27 cellular contexts compared by ENCODE assay signal in genomic region chrX:313546-313945, GRCh38. TPM values are rescaled to one million over a fixed set of nuclear protein-coding genes. Genes with fewer than 3 reads are reported as not detected.
DNase-seq lines count a peak whose midpoint lies in the region; ATAC-seq, FAIRE-seq and TF ChIP-seq lines count a peak whose summit lies in the region.
"Had no signal": no experiment of that assay in that cellular context is flagged by ENCODE, and none has a peak within 500 bp of the region (broad histone marks: within the 10 kb centered on the region; RNA-seq: fewer than 3 reads in every experiment).

No MANE protein-coding gene starts in this region.

- BruUV-seq in HepG2 (replicated peaks; lab: Mats Ljungman, UMichigan), result no TSS peak

- intact Hi-C loops in HepG2 (cut with micrococcal nuclease; ENCODE audit: unreplicated experiment), result no loop called here
- intact Hi-C loops in sigmoid colon (cut with DNase I), result no loop called here

- TF ChIP-seq EP300 in HepG2 (IDR thresholded peaks at IDR 0.05; ENCODE audit: low read depth in 2 of 2, low read length in 2 of 2) (no peak), HepG2 (CRISPR knock-in tag; IDR thresholded peaks at IDR 0.05; ENCODE audit: borderline replicate concordance) (no peak), sigmoid colon (IDR thresholded peaks at IDR 0.05) (no peak)

- no peak for FAIRE-seq in HepG2 (lab: Jason Lieb, UNC)
- FAIRE-seq: GM19239, HTR-8/SVneo had no signal

- no peak overlapping the region for H3K4me3 Mint-ChIP-seq in activated T-cell treated with anti-CD3 and anti-CD28 coated beads, Interleukin-2, amount 50 U/mL, for 72 hours
- no peak overlapping the region for H3K4me3 Mint-ChIP-seq in activated T-cell treated with anti-CD3 and anti-CD28 coated beads, Interleukin-2, amount 50 U/mL, for 4 hours
- no peak overlapping the region for H3K4me3 Mint-ChIP-seq in chondrocyte (ENCODE audit: unreplicated experiment)
- H3K4me3 Mint-ChIP-seq: B cell; CD4-positive, CD25-positive, alpha-beta regulatory T cell; GM23338 had no signal

- CTCF ChIA-PET in HepG2 (lab: Yijun Ruan, JAX; ENCODE audit: low intra/inter-chr PET ratio, low total read pairs), result no interaction called here

- H3K27ac ChIP-seq in HepG2 (ENCODE audit: extremely low read length, insufficient read depth, low read length) (no peak overlapping the region), sigmoid colon (no peak overlapping the region)

- H3K27ac Mint-ChIP-seq in activated T-cell treated with anti-CD3 and anti-CD28 coated beads, Interleukin-2, amount 50 U/mL, for 72 hours, result peak overlapping the region; percentile 25
- H3K27ac Mint-ChIP-seq in chondrocyte (ENCODE audit: unreplicated experiment), result no peak overlapping the region
- H3K27ac Mint-ChIP-seq: B cell, GM23338 had no signal

- no peaks in the 10 kb centered on the region for H3K4me1 Mint-ChIP-seq in activated T-cell treated with anti-CD3 and anti-CD28 coated beads, Interleukin-2, amount 50 U/mL, for 72 hours (ENCODE audit: low read depth)
- H3K4me1 Mint-ChIP-seq in activated T-cell treated with anti-CD3 and anti-CD28 coated beads, Interleukin-2, amount 50 U/mL, for 4 hours (ENCODE audit: low read depth), result peaks cover 12% of the 10 kb centered on the region
- H3K4me1 Mint-ChIP-seq in chondrocyte (ENCODE audit: low read depth), result peaks cover 6% of the 10 kb centered on the region
- H3K4me1 Mint-ChIP-seq: GM23338 had no signal

- H3K4me3 ChIP-seq in HepG2 (replicated peaks in 1 of 3; ENCODE audit: insufficient read depth in 1 of 3, low read depth in 2 of 3, low read length in 3 of 3), result no peak overlapping the region
- no peak overlapping the region for H3K4me3 ChIP-seq in sigmoid colon
- H3K4me3 ChIP-seq: GM23338, MG63 had no signal

- H4K20me1 ChIP-seq in HepG2 (ENCODE audit: insufficient read depth, low read length), result peaks cover 6% of the 10 kb centered on the region; the same call in 1 of the 2 replicates

- TF ChIP-seq CTCF in chondrocyte (IDR thresholded peaks at IDR 0.05), result no peak
- no peak for TF ChIP-seq CTCF in HepG2 (CRISPR knock-in tag; IDR thresholded peaks at IDR 0.05)
- TF ChIP-seq CTCF in sigmoid colon (IDR thresholded peaks at IDR 0.05), result no peak

- no peak overlapping the region for H3K4me2 ChIP-seq in HepG2 (ENCODE audit: low read depth, low read length)
- H3K4me2 ChIP-seq: GM23338 had no signal

- H3K9me3 Mint-ChIP-seq in activated T-cell treated with anti-CD3 and anti-CD28 coated beads, Interleukin-2, amount 50 U/mL, for 72 hours, result no peaks in the 10 kb centered on the region
- no peaks in the 10 kb centered on the region for H3K9me3 Mint-ChIP-seq in activated T-cell treated with anti-CD3 and anti-CD28 coated beads, Interleukin-2, amount 50 U/mL, for 4 hours
- no peaks in the 10 kb centered on the region for H3K9me3 Mint-ChIP-seq in chondrocyte (ENCODE audit: low read depth)
- H3K9me3 Mint-ChIP-seq: IgD-negative memory B cell had no signal

- no peak for TF ChIP-seq POLR2A in HepG2 (IDR thresholded peaks at IDR 0.05; ENCODE audit: insufficient read depth in 1 of 2, low read depth in 2 of 2, low read length in 2 of 2)
- TF ChIP-seq POLR2A in sigmoid colon (IDR thresholded peaks at IDR 0.05), result no peak

- no peak overlapping the region for H2AFZ ChIP-seq in HepG2 (ENCODE audit: low read length)
- H2AFZ ChIP-seq: GM23338 had no signal

- DNase-seq in activated T-cell treated with anti-CD3 and anti-CD28 coated beads, Interleukin-2, amount 50 U/mL, for 72 hours, result no peak
- no peak for DNase-seq in activated T-cell treated with anti-CD3 and anti-CD28 coated beads, Interleukin-2, amount 50 U/mL, for 4 hours
- DNase-seq in chondrocyte (ENCODE audit: low spot score) (peak; percentile 52), HepG2 (ENCODE audit: low spot score) (no peak), sigmoid colon (peak; percentile 48), T-helper 9 cell (no peak), COLO668 (lab: John Stamatoyannopoulos, UW; ENCODE audit: unreplicated experiment) (no peak)
- no peak for DNase-seq in stimulated activated CD4-positive, alpha-beta T cell treated with anti-CD3 and anti-CD28 coated beads, Interleukin-2, amount 100 ng/mL, for 24 hours
- DNase-seq: 8988T; Calu3; CD4-positive, CD25-positive, alpha-beta regulatory T cell; GF-D8; HCEC 1CT; Karpas-422; MG63; NCI-H1092; NCI-H1436 treated with DMSO at 0.1 percent for 48 hours; NCI-H2029; NCI-H345; NCI-H524 treated with DMSO at 0.1 percent for 48 hours; PC-3; RPMI8226 had no signal

- in situ Hi-C loops in HepG2 (cut with HindIII; ENCODE audit: extremely low pct_ligation_motif_present, low pct_unique_long_range_greater_than_20kb), result no loop called here

- H3K27me3 Mint-ChIP-seq in activated T-cell treated with anti-CD3 and anti-CD28 coated beads, Interleukin-2, amount 50 U/mL, for 72 hours (ENCODE audit: low read depth), result no peaks in the 10 kb centered on the region
- no peaks in the 10 kb centered on the region for H3K27me3 Mint-ChIP-seq in activated T-cell treated with anti-CD3 and anti-CD28 coated beads, Interleukin-2, amount 50 U/mL, for 4 hours (ENCODE audit: low read depth)
- no peaks in the 10 kb centered on the region for H3K27me3 Mint-ChIP-seq in chondrocyte (ENCODE audit: low read depth)
- H3K27me3 Mint-ChIP-seq: B cell, IgD-negative memory B cell had no signal

- H3K36me3 Mint-ChIP-seq in activated T-cell treated with anti-CD3 and anti-CD28 coated beads, Interleukin-2, amount 50 U/mL, for 72 hours (ENCODE audit: insufficient read depth in 2 of 2), result peaks cover 9 to 12% of the 10 kb centered on the region in 2 donors
- peaks cover 13% of the 10 kb centered on the region for H3K36me3 Mint-ChIP-seq in activated T-cell treated with anti-CD3 and anti-CD28 coated beads, Interleukin-2, amount 50 U/mL, for 4 hours (ENCODE audit: insufficient read depth)
- H3K36me3 Mint-ChIP-seq in chondrocyte (ENCODE audit: low read depth), result peaks cover 13% of the 10 kb centered on the region

- no peak overlapping the region for H3K9ac ChIP-seq in HepG2 (ENCODE audit: insufficient read depth, low read depth, low read length)

- H3K27me3 ChIP-seq in HepG2 (ENCODE audit: control insufficient read depth in 1 of 2, insufficient read depth in 2 of 2, low read length in 2 of 2), result no peaks in the 10 kb centered on the region
- no peaks in the 10 kb centered on the region for H3K27me3 ChIP-seq in sigmoid colon
- H3K27me3 ChIP-seq: MG63 had no signal

- H3K4me1 ChIP-seq in HepG2 (ENCODE audit: insufficient read depth, low read length), result no peaks in the 10 kb centered on the region
- peaks cover 0 to 18% (median 10%) of the 10 kb centered on the region in 4 donors for H3K4me1 ChIP-seq in sigmoid colon

- POLR2A ChIA-PET in HepG2 (lab: Yijun Ruan, JAX), result no interaction called here

- 83% methylated on average over 7 of the region's 8 CpGs for WGBS in HepG2 (ENCODE audit: low lambda C conversion rate)
- WGBS in sigmoid colon, 2 donors, result 91 to 94% methylated on average over 8 of the region's 8 CpGs

- H3K9me3 ChIP-seq in HepG2 (ENCODE audit: low read length), result no peaks in the 10 kb centered on the region
- H3K9me3 ChIP-seq in sigmoid colon, result no peaks in the 10 kb centered on the region
- H3K9me3 ChIP-seq: MG63 had no signal

- H3K36me3 ChIP-seq in HepG2 (replicated peaks in 1 of 2; ENCODE audit: control insufficient read depth in 1 of 2, insufficient read depth in 2 of 2, low read length in 2 of 2) (peaks cover 16 to 55% of the 10 kb centered on the region in 2 experiments; a peak in 4 of 5 replicates), sigmoid colon (peaks cover 15 to 67% (median 39%) of the 10 kb centered on the region in 4 donors)

- ATAC-seq in activated T-cell treated with anti-CD3 and anti-CD28 coated beads, Interleukin-2, amount 50 U/mL, for 72 hours (replicated peaks in 1 of 2), result no peak
- no peak for ATAC-seq in activated T-cell treated with anti-CD3 and anti-CD28 coated beads, Interleukin-2, amount 50 U/mL, for 4 hours
- no peak for ATAC-seq in HepG2
- ATAC-seq: GM23338, PC-3 had no signal

- H3K79me2 ChIP-seq in HepG2 (ENCODE audit: insufficient read depth, low read length), result peaks cover 6% of the 10 kb centered on the region

- TF ChIP-seq RAD21 in HepG2 (CRISPR knock-in tag; IDR thresholded peaks at IDR 0.05), result no peak

RNA-seq across cellular contexts. Expression of gene GTPBP6, which starts 5.0 kb away (rescaled TPM):
- 10 to 100 TPM; 47.2 to 53.6 TPM for total RNA-seq in activated T-cell treated with anti-CD3 and anti-CD28 coated beads, Interleukin-2, amount 50 U/mL, for 72 hours
- 100 to 1,000 TPM; 123 to 142 (median 134) TPM for total RNA-seq in activated T-cell treated with anti-CD3 and anti-CD28 coated beads, Interleukin-2, amount 50 U/mL, for 4 hours
- total RNA-seq in chondrocyte (37.6 to 42.2 TPM (median 42.0 TPM) in 3 replicates), HepG2 (2016; rRNA removed; fragmentation: Illumina TruSeq; extraction: Trizol) (35.6 and 39.6 TPM in 2 replicates), sigmoid colon (10 to 100 TPM; 22.4 to 40.3 (median 30.9) TPM)
- 33.9 and 34.6 TPM in 2 replicates for total RNA-seq in HepG2 (2016; cell fraction: cytosol; rRNA removed; fragmentation: Illumina TruSeq; extraction: Trizol; ENCODE audit: low read depth)
- total RNA-seq in HepG2 (2016; cell fraction: insoluble cytoplasmic fraction; rRNA removed; fragmentation: Illumina TruSeq; extraction: Trizol), result 32.3 and 41.0 TPM in 2 replicates
- 50.6 and 52.4 TPM in 2 replicates for total RNA-seq in HepG2 (2016; cell fraction: membrane; rRNA removed; fragmentation: Illumina TruSeq; extraction: Trizol)
- 17.0 and 20.4 TPM in 2 replicates for total RNA-seq in HepG2 (2016; cell fraction: nucleus; rRNA removed; fragmentation: Illumina TruSeq; extraction: Trizol)
- polyA plus RNA-seq in HepG2 (2011; rRNA removed) (20.2 and 22.1 TPM in 2 replicates), sigmoid colon (10 to 100 TPM; 36.0 to 65.8 (median 36.5) TPM)
- polyA plus RNA-seq in HepG2 (2011; cell fraction: cytosol; rRNA removed), result 18.4 and 31.3 TPM in 2 replicates
- polyA plus RNA-seq in HepG2 (2011; cell fraction: nucleus; rRNA removed), result 29.4 and 36.8 TPM in 2 replicates
- polyA plus RNA-seq in HepG2 (2012), result 16.6 and 18.3 TPM in 2 replicates
- 46.6 and 50.3 TPM in 2 replicates for polyA plus RNA-seq in HepG2 (2016; cell fraction: cytosol; fragmentation: Illumina TruSeq; extraction: Trizol; ENCODE audit: low read depth)
- polyA plus RNA-seq in HepG2 (2016; cell fraction: insoluble cytoplasmic fraction; fragmentation: Illumina TruSeq; extraction: Trizol; ENCODE audit: low read depth), result 38.1 and 42.7 TPM in 2 replicates
- 50.6 and 54.4 TPM in 2 replicates for polyA plus RNA-seq in HepG2 (2016; cell fraction: membrane; fragmentation: Illumina TruSeq; extraction: Trizol; ENCODE audit: low read depth)
- 41.5 and 48.9 TPM in 2 replicates for polyA plus RNA-seq in HepG2 (2016; cell fraction: nucleus; fragmentation: Illumina TruSeq; extraction: Trizol; ENCODE audit: insufficient read depth, low read depth)
- 14.7 and 27.7 TPM in 2 replicates for polyA minus RNA-seq in HepG2 (2011; rRNA and poly(A)+ RNA removed; ENCODE audit: low replicate concordance)
- 10.6 and 14.2 TPM in 2 replicates for polyA minus RNA-seq in HepG2 (2011; cell fraction: cytosol; rRNA and poly(A)+ RNA removed)
- polyA minus RNA-seq in HepG2 (2011; cell fraction: nucleus; rRNA and poly(A)+ RNA removed), result 4.7 and 7.2 TPM in 2 replicates

RNA-seq across cellular contexts. Expression of gene PLCXD1, which starts 32.4 kb away (rescaled TPM):
- 10 to 100 TPM; 52.2 to 72.0 TPM for total RNA-seq in activated T-cell treated with anti-CD3 and anti-CD28 coated beads, Interleukin-2, amount 50 U/mL, for 72 hours
- total RNA-seq in activated T-cell treated with anti-CD3 and anti-CD28 coated beads, Interleukin-2, amount 50 U/mL, for 4 hours, result 10 to 100 TPM; 23.6 to 57.6 (median 24.1) TPM
- total RNA-seq in chondrocyte (6.8 to 8.0 TPM (median 7.7 TPM) in 3 replicates), HepG2 (2016; rRNA removed; fragmentation: Illumina TruSeq; extraction: Trizol) (87.7 and 111 TPM in 2 replicates), sigmoid colon (1 to 10 TPM; 2.5 to 6.8 (median 3.6) TPM)
- total RNA-seq in HepG2 (2016; cell fraction: cytosol; rRNA removed; fragmentation: Illumina TruSeq; extraction: Trizol; ENCODE audit: low read depth), result 14.7 and 15.6 TPM in 2 replicates
- 93.5 and 100 TPM in 2 replicates for total RNA-seq in HepG2 (2016; cell fraction: insoluble cytoplasmic fraction; rRNA removed; fragmentation: Illumina TruSeq; extraction: Trizol)
- 44.6 and 46.3 TPM in 2 replicates for total RNA-seq in HepG2 (2016; cell fraction: membrane; rRNA removed; fragmentation: Illumina TruSeq; extraction: Trizol)
- 61.7 and 72.3 TPM in 2 replicates for total RNA-seq in HepG2 (2016; cell fraction: nucleus; rRNA removed; fragmentation: Illumina TruSeq; extraction: Trizol)
- polyA plus RNA-seq in HepG2 (2011; rRNA removed) (153 and 202 TPM in 2 replicates), sigmoid colon (10 to 100 TPM in 1 of 3 donors, 1 to 10 TPM in 2; 5.1 to 29.8 (median 9.6) TPM)
- 97.5 and 98.8 TPM in 2 replicates for polyA plus RNA-seq in HepG2 (2011; cell fraction: cytosol; rRNA removed)
- 373 and 416 TPM in 2 replicates for polyA plus RNA-seq in HepG2 (2011; cell fraction: nucleus; rRNA removed)
- polyA plus RNA-seq in HepG2 (2012), result 118 and 196 TPM in 2 replicates
- polyA plus RNA-seq in HepG2 (2016; cell fraction: cytosol; fragmentation: Illumina TruSeq; extraction: Trizol; ENCODE audit: low read depth), result 10.9 TPM in 2 replicates
- polyA plus RNA-seq in HepG2 (2016; cell fraction: insoluble cytoplasmic fraction; fragmentation: Illumina TruSeq; extraction: Trizol; ENCODE audit: low read depth), result 71.2 and 91.8 TPM in 2 replicates
- 29.2 and 29.4 TPM in 2 replicates for polyA plus RNA-seq in HepG2 (2016; cell fraction: membrane; fragmentation: Illumina TruSeq; extraction: Trizol; ENCODE audit: low read depth)
- polyA plus RNA-seq in HepG2 (2016; cell fraction: nucleus; fragmentation: Illumina TruSeq; extraction: Trizol; ENCODE audit: insufficient read depth, low read depth), result 178 and 219 TPM in 2 replicates
- 70.5 and 467 TPM in 2 replicates for polyA minus RNA-seq in HepG2 (2011; rRNA and poly(A)+ RNA removed; ENCODE audit: low replicate concordance)
- 116 and 195 TPM in 2 replicates for polyA minus RNA-seq in HepG2 (2011; cell fraction: cytosol; rRNA and poly(A)+ RNA removed)
- polyA minus RNA-seq in HepG2 (2011; cell fraction: nucleus; rRNA and poly(A)+ RNA removed), result 115 and 118 TPM in 2 replicates

Comparison
In these comparisons a context has a peak if more than half of its experiments do, and no peak if none do; other contexts are left out.
1. DNase-seq: peak in chondrocyte (single experiment) and sigmoid colon (single experiment); none in activated T-cell treated with anti-CD3 and anti-CD28 coated beads, Interleukin-2, amount 50 U/mL, for 72 hours (0 of 2), activated T-cell treated with anti-CD3 and anti-CD28 coated beads, Interleukin-2, amount 50 U/mL, for 4 hours (single experiment), HepG2 (single experiment), stimulated activated CD4-positive, alpha-beta T cell treated with anti-CD3 and anti-CD28 coated beads, Interleukin-2, amount 100 ng/mL, for 24 hours (0 of 2), T-helper 9 cell (single experiment) and COLO668 (single experiment).